ENCODE assay signal across 34 cellular contexts in genomic region chr16:66576306-66576705, GRCh38. TPM values are rescaled to one million over a fixed set of nuclear protein-coding genes. Genes with fewer than 3 reads are reported as not detected.
"Had no signal": no experiment of that assay in that cellular context is flagged by ENCODE, and none has a peak within 500 bp of the region (broad histone marks: within the 10 kb centered on the region; RNA-seq: fewer than 3 reads in every experiment).

No MANE protein-coding gene starts in this region.

- DNase-seq: activated B cell treated with CpG ODN at 0.5 μM for 24 hours; activated CD4-positive, alpha-beta memory T cell treated with anti-CD3 and anti-CD28 coated beads for 36 hours; activated CD4-positive, alpha-beta T cell treated with anti-CD3 and anti-CD28 coated beads for 4 hours; activated CD4-positive, alpha-beta T cell treated with anti-CD3 and anti-CD28 coated beads, Interleukin-2, amount 50 U/mL, for 1 hour; activated CD4-positive, CD25-positive, alpha-beta regulatory T cell treated with anti-CD3 and anti-CD28 coated beads, Interleukin-2, amount 50 U/mL, for 72 hours; activated CD8-positive, alpha-beta memory T cell treated with anti-CD3 and anti-CD28 coated beads, Interleukin-2, amount 50 U/mL, for 4 hours; activated gamma-delta T cell treated with Interleukin-2 at 50 U/mL for 16 hours; activated naive CD4-positive, alpha-beta T cell treated with anti-CD3 and anti-CD28 coated beads for 36 hours; activated naive CD8-positive, alpha-beta T cell treated with anti-CD3 and anti-CD28 coated beads, Interleukin-2, amount 50 U/mL, for 24 hours; activated T-cell treated with anti-CD3 and anti-CD28 coated beads for 4 hours; activated T-cell treated with anti-CD3 and anti-CD28 coated beads, Interleukin-2, amount 50 U/mL, for 4 hours; anterior cingulate cortex; caudate nucleus; KG1; MM.1S; MV-4-11; NCI-H1092; NCI-H1436 treated with DMSO at 0.1 percent for 48 hours; NCI-H1694 treated with DMSO at 0.1 percent for 48 hours; NCI-H2029; NCI-H345; NCI-H524 treated with DMSO at 0.1 percent for 48 hours; NK-92 treated with Interleukin-12 subunit alpha and Interleukin-12 subunit beta, amount 100 ng/mL, for 24 hours; PC-3; Peyer's patch; RPMI8226; SW 1271; T-helper 1 cell; T-helper 2 cell; T-helper 9 cell had no signal

- ATAC-seq: activated naive CD8-positive, alpha-beta T cell treated with anti-CD3 and anti-CD28 coated beads, Interleukin-2, amount 50 U/mL, for 24 hours; activated T-cell treated with anti-CD3 and anti-CD28 coated beads, Interleukin-2, amount 50 U/mL, for 4 hours; PC-3 had no signal

- H3K4me3 ChIP-seq: Peyer's patch had no signal

- H3K27me3 ChIP-seq: Peyer's patch had no signal

- H3K9me3 ChIP-seq: Peyer's patch had no signal

- H3K36me3 ChIP-seq: Peyer's patch had no signal

- H3K27ac ChIP-seq: Peyer's patch, VCaP had no signal

RNA-seq across cellular contexts. Expression of gene CMTM2, which starts 3.0 kb away (rescaled TPM):
- total RNA-seq: activated B cell treated with CpG ODN at 0.5 μM for 24 hours; activated naive CD4-positive, alpha-beta T cell treated with anti-CD3 and anti-CD28 coated beads for 36 hours; activated T-cell treated with anti-CD3 and anti-CD28 coated beads, Interleukin-2, amount 50 U/mL, for 4 hours; bronchial epithelial cell; LHCN-M2; NCI-H460; PC-3; Peyer's patch had no signal
